In genomic region chr4:65310586-65310985, GRCh38 we compare ENCODE assay signal across 6 cellular contexts.
"Had no signal": no experiment of that assay in that cellular context is flagged by ENCODE, and none has a peak within 500 bp of the region (broad histone marks: within the 10 kb centered on the region; RNA-seq: fewer than 3 reads in every experiment).

No MANE protein-coding gene starts in this region.

- H3K27ac Mint-ChIP-seq: H9 had no signal

- DNase-seq: GM23248, H9, HCEC 1CT, IMR-90, KG1 had no signal

- ATAC-seq: K562 had no signal

- H3K4me1 Mint-ChIP-seq: H9 had no signal

- H3K4me3 Mint-ChIP-seq: H9 had no signal

- H3K9me3 Mint-ChIP-seq: H9 had no signal
